In the genomic region with DNA sequence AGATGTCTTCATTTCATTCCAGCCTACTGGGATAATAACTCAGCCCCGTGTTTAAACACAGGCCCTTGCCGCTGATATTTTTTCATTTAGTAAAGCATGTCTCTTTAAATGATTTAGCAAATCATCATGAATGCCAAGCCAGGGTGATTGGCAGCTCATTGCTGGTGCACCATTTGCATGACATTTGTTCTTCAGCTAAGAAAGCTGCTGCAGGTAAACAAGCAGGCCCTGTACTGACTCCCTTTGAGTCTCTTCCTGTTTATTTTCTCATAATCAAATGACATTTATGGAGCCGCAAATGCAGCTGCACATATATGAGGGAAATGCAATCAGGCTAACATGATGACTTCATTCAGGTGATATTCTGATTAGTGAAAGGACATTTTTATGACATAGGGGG, we compare ENCODE assay signal across 21 cellular contexts.
DNase-seq lines count a peak whose midpoint lies in the region; ATAC-seq and TF ChIP-seq lines count a peak whose summit lies in the region.
"Had no signal": no experiment of that assay in that cellular context is flagged by ENCODE, and none has a peak within 500 bp of the region (broad histone marks: within the 10 kb centered on the region; RNA-seq: fewer than 3 reads in every experiment).

No MANE protein-coding gene starts in this region.

- DNase-seq in NCI-H510A treated with DMSO at 0.1 percent for 48 hours (lab: John Stamatoyannopoulos, UW) = peak; percentile 18
- DNase-seq in NCI-H510A (lab: John Stamatoyannopoulos, UW) = no peak
- DNase-seq in NCI-H1930 (lab: John Stamatoyannopoulos, UW) = peak; percentile 59 to 65
- DNase-seq in WTC11 (ENCODE audit: low spot score) = no peak
- no peak for DNase-seq in smooth muscle cell (lab: John Stamatoyannopoulos, UW; ENCODE audit: unreplicated experiment)
- DNase-seq: CD4-positive, CD25-positive, alpha-beta regulatory T cell; COR-L47; DMS 273 treated with DMSO at 0.1 percent for 48 hours; NCI-H1105 treated with DMSO at 0.1 percent for 48 hours; NCI-H187; NCI-H2171; NCI-H446 treated with DMSO at 0.1 percent for 48 hours; NK-92 treated with Interleukin-12 subunit alpha and Interleukin-12 subunit beta, amount 100 ng/mL, for 24 hours; OCI-M1; Right ventricle myocardium superior; T-helper 1 cell had no signal

- TF ChIP-seq CTCF in WTC11 (IDR thresholded peaks at IDR 0.05) (no peak), smooth muscle cell (IDR thresholded peaks at IDR 0.05; ENCODE audit: borderline replicate concordance, insufficient read depth, poor library complexity, severe bottlenecking) (no peak)

- POLR2A ChIA-PET in WTC11 (lab: Charles Lee) = no interaction called here

- no peak overlapping the region for H3K9ac ChIP-seq in smooth muscle cell (ENCODE audit: low read depth)

- no peak overlapping the region for H3K4me2 ChIP-seq in smooth muscle cell

- no peaks in the 10 kb centered on the region for H3K27me3 Mint-ChIP-seq in WTC11 (ENCODE audit: low read depth)
- H3K27me3 Mint-ChIP-seq: CD4-positive, CD25-positive, alpha-beta regulatory T cell had no signal

- no peak overlapping the region for H3K4me3 Mint-ChIP-seq in WTC11
- H3K4me3 Mint-ChIP-seq: B cell; CD4-positive, CD25-positive, alpha-beta regulatory T cell had no signal

- H3K27me3 ChIP-seq in smooth muscle cell (ENCODE audit: low read depth) = no peaks in the 10 kb centered on the region

- 74% methylated on average over 3 of the region's 3 CpGs for WGBS in smooth muscle cell (ENCODE audit: low lambda C conversion rate)

- no peaks in the 10 kb centered on the region for H3K9me3 ChIP-seq in smooth muscle cell (replicated peaks; ENCODE audit: low read depth)

- H3K36me3 Mint-ChIP-seq in WTC11 = no peaks in the 10 kb centered on the region
- H3K36me3 Mint-ChIP-seq: CD4-positive, CD25-positive, alpha-beta regulatory T cell had no signal

- H3K9me3 Mint-ChIP-seq in WTC11 = no peaks in the 10 kb centered on the region

- ATAC-seq in WTC11 (peak; percentile 41; the same call in 1 of the 2 replicates), HG02981 (IDR thresholded peaks at IDR 0.05; ENCODE audit: unreplicated experiment) (no peak), GM19035 (IDR thresholded peaks at IDR 0.05; ENCODE audit: unreplicated experiment) (no peak)
- ATAC-seq: HCT116 had no signal

- H3K27ac ChIP-seq in smooth muscle cell (ENCODE audit: low read depth) = peak overlapping the region; percentile 60
- H3K27ac ChIP-seq: SK-N-MC had no signal

- H4K20me1 ChIP-seq in smooth muscle cell (ENCODE audit: low read depth) = no peaks in the 10 kb centered on the region

- no peaks in the 10 kb centered on the region for H3K36me3 ChIP-seq in smooth muscle cell (ENCODE audit: low read depth)

- H3K27ac Mint-ChIP-seq in WTC11 = no peak overlapping the region
- H3K27ac Mint-ChIP-seq: B cell; CD4-positive, CD25-positive, alpha-beta regulatory T cell had no signal

- H3K4me1 Mint-ChIP-seq in WTC11 = peaks cover 21% of the 10 kb centered on the region
- H3K4me1 Mint-ChIP-seq: B cell; CD4-positive, CD25-positive, alpha-beta regulatory T cell had no signal

- H3K4me3 ChIP-seq in smooth muscle cell = no peak overlapping the region
- H3K4me3 ChIP-seq: SK-N-MC had no signal

- no peak overlapping the region for H2AFZ ChIP-seq in smooth muscle cell (ENCODE audit: low read depth)

- H3F3A ChIP-seq in smooth muscle cell (ENCODE audit: low read depth) = no peaks in the 10 kb centered on the region

- no peaks in the 10 kb centered on the region for H3K79me2 ChIP-seq in smooth muscle cell (ENCODE audit: low read depth)

- CTCF ChIA-PET in WTC11 (lab: Charles Lee) = interaction anchor here (0.6 to 1.7 kb wide), 4 partner anchors 25 to 602 kb away, joined by 3 to 7 read pairs (median 4); no protein-coding TSS in a partner anchor

- H3K4me1 ChIP-seq in smooth muscle cell (ENCODE audit: low read depth) = peaks cover 3% of the 10 kb centered on the region

TF ChIP-seq in WTC11, 78 proteins besides CTCF, POLR2A, EP300 and RAD21:
- TF ChIP-seq, protein P1, sequence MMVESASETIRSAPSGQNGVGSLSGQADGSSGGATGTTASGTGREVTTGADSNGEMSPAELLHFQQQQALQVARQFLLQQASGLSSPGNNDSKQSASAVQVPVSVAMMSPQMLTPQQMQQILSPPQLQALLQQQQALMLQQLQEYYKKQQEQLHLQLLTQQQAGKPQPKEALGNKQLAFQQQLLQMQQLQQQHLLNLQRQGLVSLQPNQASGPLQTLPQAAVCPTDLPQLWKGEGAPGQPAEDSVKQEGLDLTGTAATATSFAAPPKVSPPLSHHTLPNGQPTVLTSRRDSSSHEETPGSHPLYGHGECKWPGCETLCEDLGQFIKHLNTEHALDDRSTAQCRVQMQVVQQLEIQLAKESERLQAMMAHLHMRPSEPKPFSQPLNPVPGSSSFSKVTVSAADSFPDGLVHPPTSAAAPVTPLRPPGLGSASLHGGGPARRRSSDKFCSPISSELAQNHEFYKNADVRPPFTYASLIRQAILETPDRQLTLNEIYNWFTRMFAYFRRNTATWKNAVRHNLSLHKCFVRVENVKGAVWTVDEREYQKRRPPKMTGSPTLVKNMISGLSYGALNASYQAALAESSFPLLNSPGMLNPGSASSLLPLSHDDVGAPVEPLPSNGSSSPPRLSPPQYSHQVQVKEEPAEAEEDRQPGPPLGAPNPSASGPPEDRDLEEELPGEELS (CRISPR knock-in tag; IDR thresholded peaks at IDR 0.05) = peak; percentile 71; the same call in 1 of the 2 replicates
- TF ChIP-seq, protein P2, sequence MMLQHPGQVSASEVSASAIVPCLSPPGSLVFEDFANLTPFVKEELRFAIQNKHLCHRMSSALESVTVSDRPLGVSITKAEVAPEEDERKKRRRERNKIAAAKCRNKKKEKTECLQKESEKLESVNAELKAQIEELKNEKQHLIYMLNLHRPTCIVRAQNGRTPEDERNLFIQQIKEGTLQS (CRISPR knock-in tag; conservative IDR thresholded peaks at IDR 0.05) = no peak
- no peak for TF ChIP-seq ETV6 (CRISPR knock-in tag; IDR thresholded peaks at IDR 0.05)

Comparison
In these comparisons a context has a peak if more than half of its experiments do, and no peak if none do; other contexts are left out.
1. DNase-seq: peak in NCI-H510A treated with DMSO at 0.1 percent for 48 hours (single experiment) and NCI-H1930 (2 of 2); none in NCI-H510A (single experiment), WTC11 (single experiment) and smooth muscle cell (single experiment).